In the genomic region with DNA sequence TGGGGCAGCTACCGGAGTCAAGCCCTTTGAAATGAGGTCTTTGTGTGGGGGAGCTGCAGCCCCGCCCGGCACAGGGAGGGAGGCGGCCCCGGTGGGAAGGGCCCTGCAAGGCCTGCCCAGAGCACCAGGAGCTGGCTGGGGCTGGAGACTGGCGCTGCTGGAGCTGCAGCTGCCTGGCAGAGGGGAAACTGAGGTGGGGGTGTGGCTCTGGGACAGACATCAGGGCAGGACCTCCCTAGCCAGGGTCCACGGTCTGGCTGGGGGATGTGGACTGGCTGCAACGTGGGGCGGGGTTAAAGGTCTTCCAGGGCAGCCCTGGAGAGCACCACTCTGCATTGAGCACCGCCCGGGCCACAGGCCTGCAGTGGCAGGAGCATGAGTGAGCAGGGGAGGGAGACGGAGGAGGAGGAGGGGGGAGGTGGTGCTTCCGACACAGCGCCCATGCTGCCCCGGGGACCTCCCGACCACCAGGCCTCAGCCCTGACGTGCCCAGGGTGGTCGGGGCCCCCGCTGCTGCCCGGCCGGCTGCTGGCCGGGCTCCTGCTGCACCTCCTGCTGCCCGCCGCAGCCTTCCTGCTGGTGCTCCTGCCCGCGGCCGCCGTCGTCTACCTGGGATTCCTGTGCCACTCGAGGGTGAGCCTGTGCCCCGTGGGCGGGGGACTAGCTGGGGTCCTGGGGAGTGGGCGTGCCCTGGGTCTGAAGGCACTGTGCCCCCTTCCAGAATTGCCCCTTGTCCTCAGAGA, we compare ENCODE assay signal across 1 cellular context.
TF ChIP-seq lines count a peak whose summit lies in the region.

No MANE protein-coding gene starts in this region.

TF ChIP-seq in GM12878, 131 proteins besides CTCF, POLR2A, EP300 and RAD21:
- TF ChIP-seq SP1 (IDR thresholded peaks at IDR 0.05; ENCODE audit: low read depth, low read length) (no peak), CBX3 (IDR thresholded peaks at IDR 0.05; ENCODE audit: borderline replicate concordance, low read depth) (no peak), SREBF2 (IDR thresholded peaks at IDR 0.05; ENCODE audit: low read length) (no peak), BACH1 (IDR thresholded peaks at IDR 0.05; ENCODE audit: borderline replicate concordance) (no peak), STAT1 (conservative IDR thresholded peaks at IDR 0.05) (no peak), PML (IDR thresholded peaks at IDR 0.05; ENCODE audit: low read length) (no peak), DPF2 (IDR thresholded peaks at IDR 0.05) (no peak), NR2C2 (IDR thresholded peaks at IDR 0.05; ENCODE audit: borderline replicate concordance, control insufficient read depth, insufficient read length, low read depth) (no peak), NBN (IDR thresholded peaks at IDR 0.05) (no peak)
- TF ChIP-seq, protein P1, sequence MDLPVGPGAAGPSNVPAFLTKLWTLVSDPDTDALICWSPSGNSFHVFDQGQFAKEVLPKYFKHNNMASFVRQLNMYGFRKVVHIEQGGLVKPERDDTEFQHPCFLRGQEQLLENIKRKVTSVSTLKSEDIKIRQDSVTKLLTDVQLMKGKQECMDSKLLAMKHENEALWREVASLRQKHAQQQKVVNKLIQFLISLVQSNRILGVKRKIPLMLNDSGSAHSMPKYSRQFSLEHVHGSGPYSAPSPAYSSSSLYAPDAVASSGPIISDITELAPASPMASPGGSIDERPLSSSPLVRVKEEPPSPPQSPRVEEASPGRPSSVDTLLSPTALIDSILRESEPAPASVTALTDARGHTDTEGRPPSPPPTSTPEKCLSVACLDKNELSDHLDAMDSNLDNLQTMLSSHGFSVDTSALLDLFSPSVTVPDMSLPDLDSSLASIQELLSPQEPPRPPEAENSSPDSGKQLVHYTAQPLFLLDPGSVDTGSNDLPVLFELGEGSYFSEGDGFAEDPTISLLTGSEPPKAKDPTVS (IDR thresholded peaks at IDR 0.05; ENCODE audit: low read depth, low read length) = no peak
- TF ChIP-seq, protein P2, sequence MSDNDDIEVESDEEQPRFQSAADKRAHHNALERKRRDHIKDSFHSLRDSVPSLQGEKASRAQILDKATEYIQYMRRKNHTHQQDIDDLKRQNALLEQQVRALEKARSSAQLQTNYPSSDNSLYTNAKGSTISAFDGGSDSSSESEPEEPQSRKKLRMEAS (IDR thresholded peaks at IDR 0.05; ENCODE audit: low read depth, low read length) = no peak
